In the genomic region with DNA sequence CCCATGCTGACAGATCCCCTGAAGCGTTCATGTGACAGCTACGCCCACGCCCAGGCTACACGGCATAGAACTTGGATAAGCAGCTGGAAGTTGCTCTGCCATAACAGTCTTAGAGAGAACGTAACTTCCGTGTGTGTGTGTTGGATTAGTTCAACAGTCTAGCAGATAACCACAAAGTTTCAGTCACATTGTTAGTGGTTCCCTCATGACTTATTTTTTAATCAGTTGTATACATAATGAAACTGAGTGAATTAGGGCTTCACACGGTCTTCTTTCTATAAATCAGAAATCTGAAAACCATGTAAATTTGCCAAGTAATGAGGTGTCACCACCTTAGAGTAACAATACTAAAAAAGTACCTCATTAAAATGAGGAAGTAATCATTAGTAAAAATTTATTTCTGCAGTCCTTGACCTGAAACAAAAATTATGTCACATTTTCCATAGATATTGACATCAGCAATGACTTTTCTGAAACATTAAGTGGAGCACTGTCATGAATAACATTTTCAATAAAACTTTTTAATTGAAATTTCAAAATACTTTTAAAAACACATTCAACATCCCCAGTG, we compare ENCODE assay signal across 1 cellular context.
TF ChIP-seq lines count a peak whose summit lies in the region.

No MANE protein-coding gene starts in this region.

TF ChIP-seq in K562, 482 proteins besides CTCF, POLR2A, EP300 and RAD21 (continued from another document and continues in another):
- TF ChIP-seq, protein P1, sequence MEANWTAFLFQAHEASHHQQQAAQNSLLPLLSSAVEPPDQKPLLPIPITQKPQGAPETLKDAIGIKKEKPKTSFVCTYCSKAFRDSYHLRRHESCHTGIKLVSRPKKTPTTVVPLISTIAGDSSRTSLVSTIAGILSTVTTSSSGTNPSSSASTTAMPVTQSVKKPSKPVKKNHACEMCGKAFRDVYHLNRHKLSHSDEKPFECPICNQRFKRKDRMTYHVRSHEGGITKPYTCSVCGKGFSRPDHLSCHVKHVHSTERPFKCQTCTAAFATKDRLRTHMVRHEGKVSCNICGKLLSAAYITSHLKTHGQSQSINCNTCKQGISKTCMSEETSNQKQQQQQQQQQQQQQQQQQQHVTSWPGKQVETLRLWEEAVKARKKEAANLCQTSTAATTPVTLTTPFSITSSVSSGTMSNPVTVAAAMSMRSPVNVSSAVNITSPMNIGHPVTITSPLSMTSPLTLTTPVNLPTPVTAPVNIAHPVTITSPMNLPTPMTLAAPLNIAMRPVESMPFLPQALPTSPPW (CRISPR knock-in tag; IDR thresholded peaks at IDR 0.05): no peak
- TF ChIP-seq HLTF (IDR thresholded peaks at IDR 0.05) (no peak), ZKSCAN3 (CRISPR knock-in tag; IDR thresholded peaks at IDR 0.05) (no peak), RFX1 (IDR thresholded peaks at IDR 0.05) (no peak), GTF2E2 (tag; IDR thresholded peaks at IDR 0.05) (0 out of 2 replicates have a peak, but pooled peaks have one; percentile 9), CCNT2 (IDR thresholded peaks at IDR 0.05; ENCODE audit: borderline replicate concordance, extremely low read depth, insufficient read length, low read depth, low read length) (no peak), ZNF75A (CRISPR knock-in tag; IDR thresholded peaks at IDR 0.05) (no peak), POLR2AphosphoS2 (IDR thresholded peaks at IDR 0.05; ENCODE audit: low read length) (no peak), SRSF1 (IDR thresholded peaks at IDR 0.05; ENCODE audit: low read depth, low read length) (no peak), CCAR2 (IDR thresholded peaks at IDR 0.05; ENCODE audit: low read depth, low read length) (no peak), ZSCAN29 (IDR thresholded peaks at IDR 0.05) (no peak), HCFC1 (IDR thresholded peaks at IDR 0.05; ENCODE audit: low read depth, low read length) (no peak), RNF2 (IDR thresholded peaks at IDR 0.05) (peak; percentile 44; the same call in 1 of the 2 replicates), ZNF699 (CRISPR knock-in tag; IDR thresholded peaks at IDR 0.05; ENCODE audit: insufficient replicate concordance) (no peak), RCOR1 (IDR thresholded peaks at IDR 0.05; ENCODE audit: borderline replicate concordance in 1 of 2, low read depth in 2 of 2, low read length in 2 of 2) (peak in 1 of 2 experiments; percentile 50; a peak in 1 of 4 replicates), MEIS2 (IDR thresholded peaks at IDR 0.05; ENCODE audit: partially characterized antibody) (peak; percentile 88), SRF (CRISPR knock-in tag; IDR thresholded peaks at IDR 0.05) (no peak), SIN3B (IDR thresholded peaks at IDR 0.05; ENCODE audit: low read depth) (no peak), SMARCA4 (IDR thresholded peaks at IDR 0.05) (peak; percentile 76), TBP (optimal IDR thresholded peaks at IDR 0.05; ENCODE audit: low read depth, low read length) (peak; percentile 20), SAFB (IDR thresholded peaks at IDR 0.05; ENCODE audit: borderline replicate concordance, low read depth, low read length) (no peak), SNIP1 (IDR thresholded peaks at IDR 0.05; ENCODE audit: low read depth) (no peak), RFX5 (IDR thresholded peaks at IDR 0.05; ENCODE audit: low read depth, low read length) (no peak), GABPB1 (CRISPR knock-in tag; IDR thresholded peaks at IDR 0.05) (0 out of 2 replicates have a peak, but pooled peaks have one; percentile 57), ZNF354B (CRISPR knock-in tag; IDR thresholded peaks at IDR 0.05) (0 out of 2 replicates have a peak, but pooled peaks have one; percentile 3), ZNF76 (CRISPR knock-in tag; IDR thresholded peaks at IDR 0.05; ENCODE audit: borderline replicate concordance) (no peak), SIN3A (IDR thresholded peaks at IDR 0.05; ENCODE audit: borderline replicate concordance in 2 of 2, control insufficient read depth in 1 of 2, low read depth in 2 of 2, low read length in 2 of 2) (peak in 1 of 2 experiments; percentile 45; a peak in 2 of 4 replicates), HDAC3 (IDR thresholded peaks at IDR 0.05; ENCODE audit: borderline replicate concordance, partially characterized antibody) (peak; percentile 51)
- TF ChIP-seq, protein P2, sequence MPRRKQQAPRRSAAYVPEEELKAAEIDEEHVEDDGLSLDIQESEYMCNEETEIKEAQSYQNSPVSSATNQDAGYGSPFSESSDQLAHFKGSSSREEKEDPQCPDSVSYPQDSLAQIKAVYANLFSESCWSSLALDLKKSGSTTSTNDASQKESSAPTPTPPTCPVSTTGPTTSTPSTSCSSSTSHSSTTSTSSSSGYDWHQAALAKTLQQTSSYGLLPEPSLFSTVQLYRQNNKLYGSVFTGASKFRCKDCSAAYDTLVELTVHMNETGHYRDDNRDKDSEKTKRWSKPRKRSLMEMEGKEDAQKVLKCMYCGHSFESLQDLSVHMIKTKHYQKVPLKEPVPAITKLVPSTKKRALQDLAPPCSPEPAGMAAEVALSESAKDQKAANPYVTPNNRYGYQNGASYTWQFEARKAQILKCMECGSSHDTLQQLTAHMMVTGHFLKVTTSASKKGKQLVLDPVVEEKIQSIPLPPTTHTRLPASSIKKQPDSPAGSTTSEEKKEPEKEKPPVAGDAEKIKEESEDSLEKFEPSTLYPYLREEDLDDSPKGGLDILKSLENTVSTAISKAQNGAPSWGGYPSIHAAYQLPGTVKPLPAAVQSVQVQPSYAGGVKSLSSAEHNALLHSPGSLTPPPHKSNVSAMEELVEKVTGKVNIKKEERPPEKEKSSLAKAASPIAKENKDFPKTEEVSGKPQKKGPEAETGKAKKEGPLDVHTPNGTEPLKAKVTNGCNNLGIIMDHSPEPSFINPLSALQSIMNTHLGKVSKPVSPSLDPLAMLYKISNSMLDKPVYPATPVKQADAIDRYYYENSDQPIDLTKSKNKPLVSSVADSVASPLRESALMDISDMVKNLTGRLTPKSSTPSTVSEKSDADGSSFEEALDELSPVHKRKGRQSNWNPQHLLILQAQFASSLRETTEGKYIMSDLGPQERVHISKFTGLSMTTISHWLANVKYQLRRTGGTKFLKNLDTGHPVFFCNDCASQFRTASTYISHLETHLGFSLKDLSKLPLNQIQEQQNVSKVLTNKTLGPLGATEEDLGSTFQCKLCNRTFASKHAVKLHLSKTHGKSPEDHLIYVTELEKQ (CRISPR knock-in tag; IDR thresholded peaks at IDR 0.05): peak; percentile 11; the same call in 1 of the 2 replicates
- TF ChIP-seq, protein P3, sequence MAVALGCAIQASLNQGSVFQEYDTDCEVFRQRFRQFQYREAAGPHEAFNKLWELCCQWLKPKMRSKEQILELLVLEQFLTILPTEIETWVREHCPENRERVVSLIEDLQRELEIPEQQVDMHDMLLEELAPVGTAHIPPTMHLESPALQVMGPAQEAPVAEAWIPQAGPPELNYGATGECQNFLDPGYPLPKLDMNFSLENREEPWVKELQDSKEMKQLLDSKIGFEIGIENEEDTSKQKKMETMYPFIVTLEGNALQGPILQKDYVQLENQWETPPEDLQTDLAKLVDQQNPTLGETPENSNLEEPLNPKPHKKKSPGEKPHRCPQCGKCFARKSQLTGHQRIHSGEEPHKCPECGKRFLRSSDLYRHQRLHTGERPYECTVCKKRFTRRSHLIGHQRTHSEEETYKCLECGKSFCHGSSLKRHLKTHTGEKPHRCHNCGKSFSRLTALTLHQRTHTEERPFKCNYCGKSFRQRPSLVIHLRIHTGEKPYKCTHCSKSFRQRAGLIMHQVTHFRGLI (CRISPR knock-in tag; IDR thresholded peaks at IDR 0.05): 0 out of 2 replicates have a peak, but pooled peaks have one; percentile 66
- TF ChIP-seq, protein P4, sequence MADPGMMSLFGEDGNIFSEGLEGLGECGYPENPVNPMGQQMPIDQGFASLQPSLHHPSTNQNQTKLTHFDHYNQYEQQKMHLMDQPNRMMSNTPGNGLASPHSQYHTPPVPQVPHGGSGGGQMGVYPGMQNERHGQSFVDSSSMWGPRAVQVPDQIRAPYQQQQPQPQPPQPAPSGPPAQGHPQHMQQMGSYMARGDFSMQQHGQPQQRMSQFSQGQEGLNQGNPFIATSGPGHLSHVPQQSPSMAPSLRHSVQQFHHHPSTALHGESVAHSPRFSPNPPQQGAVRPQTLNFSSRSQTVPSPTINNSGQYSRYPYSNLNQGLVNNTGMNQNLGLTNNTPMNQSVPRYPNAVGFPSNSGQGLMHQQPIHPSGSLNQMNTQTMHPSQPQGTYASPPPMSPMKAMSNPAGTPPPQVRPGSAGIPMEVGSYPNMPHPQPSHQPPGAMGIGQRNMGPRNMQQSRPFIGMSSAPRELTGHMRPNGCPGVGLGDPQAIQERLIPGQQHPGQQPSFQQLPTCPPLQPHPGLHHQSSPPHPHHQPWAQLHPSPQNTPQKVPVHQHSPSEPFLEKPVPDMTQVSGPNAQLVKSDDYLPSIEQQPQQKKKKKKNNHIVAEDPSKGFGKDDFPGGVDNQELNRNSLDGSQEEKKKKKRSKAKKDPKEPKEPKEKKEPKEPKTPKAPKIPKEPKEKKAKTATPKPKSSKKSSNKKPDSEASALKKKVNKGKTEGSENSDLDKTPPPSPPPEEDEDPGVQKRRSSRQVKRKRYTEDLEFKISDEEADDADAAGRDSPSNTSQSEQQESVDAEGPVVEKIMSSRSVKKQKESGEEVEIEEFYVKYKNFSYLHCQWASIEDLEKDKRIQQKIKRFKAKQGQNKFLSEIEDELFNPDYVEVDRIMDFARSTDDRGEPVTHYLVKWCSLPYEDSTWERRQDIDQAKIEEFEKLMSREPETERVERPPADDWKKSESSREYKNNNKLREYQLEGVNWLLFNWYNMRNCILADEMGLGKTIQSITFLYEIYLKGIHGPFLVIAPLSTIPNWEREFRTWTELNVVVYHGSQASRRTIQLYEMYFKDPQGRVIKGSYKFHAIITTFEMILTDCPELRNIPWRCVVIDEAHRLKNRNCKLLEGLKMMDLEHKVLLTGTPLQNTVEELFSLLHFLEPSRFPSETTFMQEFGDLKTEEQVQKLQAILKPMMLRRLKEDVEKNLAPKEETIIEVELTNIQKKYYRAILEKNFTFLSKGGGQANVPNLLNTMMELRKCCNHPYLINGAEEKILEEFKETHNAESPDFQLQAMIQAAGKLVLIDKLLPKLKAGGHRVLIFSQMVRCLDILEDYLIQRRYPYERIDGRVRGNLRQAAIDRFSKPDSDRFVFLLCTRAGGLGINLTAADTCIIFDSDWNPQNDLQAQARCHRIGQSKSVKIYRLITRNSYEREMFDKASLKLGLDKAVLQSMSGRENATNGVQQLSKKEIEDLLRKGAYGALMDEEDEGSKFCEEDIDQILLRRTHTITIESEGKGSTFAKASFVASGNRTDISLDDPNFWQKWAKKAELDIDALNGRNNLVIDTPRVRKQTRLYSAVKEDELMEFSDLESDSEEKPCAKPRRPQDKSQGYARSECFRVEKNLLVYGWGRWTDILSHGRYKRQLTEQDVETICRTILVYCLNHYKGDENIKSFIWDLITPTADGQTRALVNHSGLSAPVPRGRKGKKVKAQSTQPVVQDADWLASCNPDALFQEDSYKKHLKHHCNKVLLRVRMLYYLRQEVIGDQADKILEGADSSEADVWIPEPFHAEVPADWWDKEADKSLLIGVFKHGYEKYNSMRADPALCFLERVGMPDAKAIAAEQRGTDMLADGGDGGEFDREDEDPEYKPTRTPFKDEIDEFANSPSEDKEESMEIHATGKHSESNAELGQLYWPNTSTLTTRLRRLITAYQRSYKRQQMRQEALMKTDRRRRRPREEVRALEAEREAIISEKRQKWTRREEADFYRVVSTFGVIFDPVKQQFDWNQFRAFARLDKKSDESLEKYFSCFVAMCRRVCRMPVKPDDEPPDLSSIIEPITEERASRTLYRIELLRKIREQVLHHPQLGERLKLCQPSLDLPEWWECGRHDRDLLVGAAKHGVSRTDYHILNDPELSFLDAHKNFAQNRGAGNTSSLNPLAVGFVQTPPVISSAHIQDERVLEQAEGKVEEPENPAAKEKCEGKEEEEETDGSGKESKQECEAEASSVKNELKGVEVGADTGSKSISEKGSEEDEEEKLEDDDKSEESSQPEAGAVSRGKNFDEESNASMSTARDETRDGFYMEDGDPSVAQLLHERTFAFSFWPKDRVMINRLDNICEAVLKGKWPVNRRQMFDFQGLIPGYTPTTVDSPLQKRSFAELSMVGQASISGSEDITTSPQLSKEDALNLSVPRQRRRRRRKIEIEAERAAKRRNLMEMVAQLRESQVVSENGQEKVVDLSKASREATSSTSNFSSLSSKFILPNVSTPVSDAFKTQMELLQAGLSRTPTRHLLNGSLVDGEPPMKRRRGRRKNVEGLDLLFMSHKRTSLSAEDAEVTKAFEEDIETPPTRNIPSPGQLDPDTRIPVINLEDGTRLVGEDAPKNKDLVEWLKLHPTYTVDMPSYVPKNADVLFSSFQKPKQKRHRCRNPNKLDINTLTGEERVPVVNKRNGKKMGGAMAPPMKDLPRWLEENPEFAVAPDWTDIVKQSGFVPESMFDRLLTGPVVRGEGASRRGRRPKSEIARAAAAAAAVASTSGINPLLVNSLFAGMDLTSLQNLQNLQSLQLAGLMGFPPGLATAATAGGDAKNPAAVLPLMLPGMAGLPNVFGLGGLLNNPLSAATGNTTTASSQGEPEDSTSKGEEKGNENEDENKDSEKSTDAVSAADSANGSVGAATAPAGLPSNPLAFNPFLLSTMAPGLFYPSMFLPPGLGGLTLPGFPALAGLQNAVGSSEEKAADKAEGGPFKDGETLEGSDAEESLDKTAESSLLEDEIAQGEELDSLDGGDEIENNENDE (IDR thresholded peaks at IDR 0.05; ENCODE audit: low read depth, low read length): no peak
- TF ChIP-seq, protein P5, sequence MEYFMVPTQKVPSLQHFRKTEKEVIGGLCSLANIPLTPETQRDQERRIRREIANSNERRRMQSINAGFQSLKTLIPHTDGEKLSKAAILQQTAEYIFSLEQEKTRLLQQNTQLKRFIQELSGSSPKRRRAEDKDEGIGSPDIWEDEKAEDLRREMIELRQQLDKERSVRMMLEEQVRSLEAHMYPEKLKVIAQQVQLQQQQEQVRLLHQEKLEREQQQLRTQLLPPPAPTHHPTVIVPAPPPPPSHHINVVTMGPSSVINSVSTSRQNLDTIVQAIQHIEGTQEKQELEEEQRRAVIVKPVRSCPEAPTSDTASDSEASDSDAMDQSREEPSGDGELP (CRISPR knock-in tag; IDR thresholded peaks at IDR 0.05; ENCODE audit: borderline replicate concordance): peak; percentile 75
- TF ChIP-seq, protein P6, sequence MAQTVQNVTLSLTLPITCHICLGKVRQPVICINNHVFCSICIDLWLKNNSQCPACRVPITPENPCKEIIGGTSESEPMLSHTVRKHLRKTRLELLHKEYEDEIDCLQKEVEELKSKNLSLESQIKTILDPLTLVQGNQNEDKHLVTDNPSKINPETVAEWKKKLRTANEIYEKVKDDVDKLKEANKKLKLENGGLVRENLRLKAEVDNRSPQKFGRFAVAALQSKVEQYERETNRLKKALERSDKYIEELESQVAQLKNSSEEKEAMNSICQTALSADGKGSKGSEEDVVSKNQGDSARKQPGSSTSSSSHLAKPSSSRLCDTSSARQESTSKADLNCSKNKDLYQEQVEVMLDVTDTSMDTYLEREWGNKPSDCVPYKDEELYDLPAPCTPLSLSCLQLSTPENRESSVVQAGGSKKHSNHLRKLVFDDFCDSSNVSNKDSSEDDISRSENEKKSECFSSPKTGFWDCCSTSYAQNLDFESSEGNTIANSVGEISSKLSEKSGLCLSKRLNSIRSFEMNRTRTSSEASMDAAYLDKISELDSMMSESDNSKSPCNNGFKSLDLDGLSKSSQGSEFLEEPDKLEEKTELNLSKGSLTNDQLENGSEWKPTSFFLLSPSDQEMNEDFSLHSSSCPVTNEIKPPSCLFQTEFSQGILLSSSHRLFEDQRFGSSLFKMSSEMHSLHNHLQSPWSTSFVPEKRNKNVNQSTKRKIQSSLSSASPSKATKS (CRISPR knock-in tag; IDR thresholded peaks at IDR 0.05): no peak
- TF ChIP-seq, protein P7, sequence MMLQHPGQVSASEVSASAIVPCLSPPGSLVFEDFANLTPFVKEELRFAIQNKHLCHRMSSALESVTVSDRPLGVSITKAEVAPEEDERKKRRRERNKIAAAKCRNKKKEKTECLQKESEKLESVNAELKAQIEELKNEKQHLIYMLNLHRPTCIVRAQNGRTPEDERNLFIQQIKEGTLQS (IDR thresholded peaks at IDR 0.05): no peak; the same call in 1 of the 2 replicates
- TF ChIP-seq, protein P7 (CRISPR knock-in tag; conservative IDR thresholded peaks at IDR 0.05): no peak
